38 cellular contexts compared by ENCODE assay signal in the genomic region with DNA sequence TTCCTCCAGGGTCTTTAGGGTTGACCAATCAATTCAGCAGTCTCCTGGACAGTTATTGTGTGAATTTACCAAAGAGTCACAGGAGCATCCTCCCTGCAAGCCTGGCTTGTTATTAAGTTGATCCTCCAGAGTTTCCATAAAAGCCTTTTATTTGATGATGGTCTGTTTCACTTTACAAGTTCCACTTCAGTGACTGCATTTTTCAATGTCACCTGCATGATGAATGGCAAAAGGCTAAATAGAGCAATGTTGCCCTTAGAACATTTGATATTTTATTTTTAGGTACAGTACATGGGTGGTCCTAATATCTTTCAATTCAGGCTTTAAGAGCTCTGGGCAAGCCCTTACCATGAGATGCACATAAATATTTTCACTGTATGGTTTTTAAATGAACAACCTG. TPM values are rescaled to one million over a fixed set of nuclear protein-coding genes. Genes with fewer than 3 reads are reported as not detected.
"Had no signal": no experiment of that assay in that cellular context is flagged by ENCODE, and none has a peak within 500 bp of the region (broad histone marks: within the 10 kb centered on the region; RNA-seq: fewer than 3 reads in every experiment).

No MANE protein-coding gene starts in this region.

- DNase-seq: activated CD4-positive, alpha-beta memory T cell treated with anti-CD3 and anti-CD28 coated beads, Interleukin-2, amount 10 ng/mL, durations not matched to agents 7 days and 5 days; activated CD4-positive, alpha-beta T cell treated with anti-CD3 and anti-CD28 coated beads for 1 hour; activated CD4-positive, alpha-beta T cell treated with anti-CD3 and anti-CD28 coated beads for 48 hours; activated CD4-positive, CD25-positive, alpha-beta regulatory T cell; activated effector memory CD4-positive, alpha-beta T cell treated with anti-CD3 and anti-CD28 coated beads, Interleukin-2, amount 50 U/mL, for 16 hours; activated naive CD4-positive, alpha-beta T cell; activated naive CD4-positive, alpha-beta T cell treated with anti-CD3 and anti-CD28 coated beads, Interleukin-2, amount 50 U/mL, for 16 hours; activated naive CD8-positive, alpha-beta T cell treated with anti-CD3 and anti-CD28 coated beads for 36 hours; activated T-cell treated with anti-CD3 and anti-CD28 coated beads, Interleukin-2, amount 50 U/mL, for 1 hour; activated T-cell treated with anti-CD3 and anti-CD28 coated beads, Interleukin-2, amount 50 U/mL, for 72 hours; amniotic stem cell; aorta; brain microvascular endothelial cell; central memory CD4-positive, alpha-beta T cell; Kasumi-1; KG1; MG63; MV-4-11; NCI-H1092; NCI-H1436 treated with DMSO at 0.1 percent for 48 hours; NCI-H187 treated with DMSO at 0.1 percent for 48 hours; NCI-H2081; NCI-H2171; NCI-H510A; NCI-H526; NCI-H82; NK-92 treated with Interleukin-12 subunit alpha and Interleukin-12 subunit beta, amount 100 ng/mL, for 24 hours; PC-3; Peyer's patch; Right ventricle myocardium superior; T1000; WERI-Rb-1 had no signal

- H3K9me3 ChIP-seq: MG63, Peyer's patch had no signal

- H3K36me3 ChIP-seq: brain microvascular endothelial cell, MG63, Peyer's patch, WERI-Rb-1 had no signal

- ATAC-seq: activated T-cell treated with anti-CD3 and anti-CD28 coated beads, Interleukin-2, amount 50 U/mL, for 72 hours; activated T-helper 17 cell treated with anti-CD3 and anti-CD28 coated beads, Interleukin-2, amount 50 U/mL, for 72 hours; PC-3 had no signal

- H3K4me1 ChIP-seq: Peyer's patch had no signal

- H3K27ac ChIP-seq: brain microvascular endothelial cell, Peyer's patch, SK-N-MC, WERI-Rb-1 had no signal

- H3K27me3 ChIP-seq: brain microvascular endothelial cell, MG63, Peyer's patch had no signal

- H3K4me3 ChIP-seq: MG63, Peyer's patch, SK-N-MC had no signal

RNA-seq across cellular contexts. Expression of a gene that starts 22.7 kb away (rescaled TPM):
- total RNA-seq: activated CD4-positive, alpha-beta memory T cell treated with anti-CD3 and anti-CD28 coated beads, Interleukin-2, amount 10 ng/mL, durations not matched to agents 7 days and 5 days; activated CD8-positive, alpha-beta memory T cell treated with anti-CD3 and anti-CD28 coated beads for 36 hours; activated naive CD8-positive, alpha-beta T cell treated with anti-CD3 and anti-CD28 coated beads for 36 hours; activated T-cell treated with anti-CD3 and anti-CD28 coated beads, Interleukin-2, amount 50 U/mL, for 72 hours; activated T-helper 17 cell treated with anti-CD3 and anti-CD28 coated beads, Interleukin-2, amount 50 U/mL, for 72 hours; aorta; cerebellum; PC-3; Peyer's patch; T-helper 1 cell treated with Interleukin-12 subunit alpha and Interleukin-12 subunit beta and Interleukin-4 antibody, amounts not matched to agents 30 ng/mL and 1 ng/mL, for 36 hours; T-helper 2 cell treated with Interferon-gamma antibody and Interleukin-4, amounts not matched to agents 100 ng/mL and 5 ng/mL, for 36 hours had no signal
